8 cellular contexts compared by ENCODE assay signal in genomic region chr10:128064615-128065580, GRCh38.
DNase-seq lines count a peak whose midpoint lies in the region; ATAC-seq and TF ChIP-seq lines count a peak whose summit lies in the region.

No MANE protein-coding gene starts in this region.

- H3K4me3 ChIP-seq in esophagus squamous epithelium (peak overlapping the region in 1 of 4 donors; percentile 5), aorta (ENCODE audit: low read length in 2 of 2) (no peak overlapping the region)

- H3K9me3 ChIP-seq in esophagus squamous epithelium, result no peaks in the 10 kb centered on the region
- no peaks in the 10 kb centered on the region for H3K9me3 ChIP-seq in aorta (ENCODE audit: control insufficient read depth, low read length)

- peak; percentile 60 for ATAC-seq in aorta (ENCODE audit: low FRiP score)

- in situ Hi-C loops in G401 (cut with HindIII; ENCODE audit: low sequenced_read_pairs), result no loop called here

- H3K27me3 ChIP-seq in esophagus squamous epithelium, result no peaks in the 10 kb centered on the region
- no peaks in the 10 kb centered on the region for H3K27me3 ChIP-seq in aorta (ENCODE audit: control insufficient read depth in 1 of 2, insufficient read depth in 2 of 2, low read length in 1 of 2)

- peak in 1 of 4 donors; percentile 25 for TF ChIP-seq POLR2A in esophagus squamous epithelium (IDR thresholded peaks at IDR 0.05)

- peak; percentile 71 for DNase-seq in EL
- peak; percentile 36 for DNase-seq in GOT3 (lab: John Stamatoyannopoulos, UW)
- DNase-seq in MV-4-11 (lab: John Stamatoyannopoulos, UW), result peak; percentile 100
- peak; percentile 76 for DNase-seq in activated T-cell treated with anti-CD3 and anti-CD28 coated beads for 24 hours (ENCODE audit: low read depth)
- peak; percentile 51 for DNase-seq in esophagus squamous epithelium (lab: John Stamatoyannopoulos, UW)
- DNase-seq in posterior cingulate gyrus, result peak in 9 of 10 donors; percentile 42 to 95 (median 72)
- DNase-seq in aorta, result peak; percentile 84 to 91
- DNase-seq in G401 (ENCODE audit: low spot score), result no peak

- H3K4me1 ChIP-seq in esophagus squamous epithelium (peaks cover 16 to 54% (median 35%) of the 10 kb centered on the region in 3 donors), aorta (ENCODE audit: control insufficient read depth in 1 of 2, insufficient read depth in 2 of 2, low read length in 2 of 2) (peaks cover 2 to 5% of the 10 kb centered on the region in 2 donors)

- peaks cover 0 to 88% (median 21%) of the 10 kb centered on the region in 3 donors for H3K36me3 ChIP-seq in esophagus squamous epithelium
- no peaks in the 10 kb centered on the region for H3K36me3 ChIP-seq in aorta (ENCODE audit: control insufficient read depth in 1 of 2, insufficient read depth in 2 of 2, low read length in 1 of 2)

- intact Hi-C loops in esophagus squamous epithelium (cut with DNase I) (no loop called here), posterior cingulate gyrus (cut with DNase I) (loop anchor here (5.0 kb wide), 1 partner anchor 348 kb away; no protein-coding TSS in a partner anchor), aorta (cut with DNase I) (loop anchor here (5.0 kb wide), 1 partner anchor 158 kb away; the partner anchor contains the start of gene PTPRE (in 2 of the 2))

- 50 to 65% methylated on average over 12 to 13 of the region's 21 CpGs for WGBS in esophagus squamous epithelium, 2 donors
- WGBS in aorta, 2 donors, result 73 to 75% methylated on average over 21 of the region's 21 CpGs

- peak overlapping the region; percentile 75 to 89 (median 77) for H3K27ac ChIP-seq in esophagus squamous epithelium
- peak overlapping the region in 1 of 2 donors; percentile 58 for H3K27ac ChIP-seq in aorta (ENCODE audit: low read depth in 1 of 2, low read length in 2 of 2)

- no peak for TF ChIP-seq CTCF in esophagus squamous epithelium (IDR thresholded peaks at IDR 0.05)
